36 cellular contexts compared by ENCODE assay signal in the genomic region with DNA sequence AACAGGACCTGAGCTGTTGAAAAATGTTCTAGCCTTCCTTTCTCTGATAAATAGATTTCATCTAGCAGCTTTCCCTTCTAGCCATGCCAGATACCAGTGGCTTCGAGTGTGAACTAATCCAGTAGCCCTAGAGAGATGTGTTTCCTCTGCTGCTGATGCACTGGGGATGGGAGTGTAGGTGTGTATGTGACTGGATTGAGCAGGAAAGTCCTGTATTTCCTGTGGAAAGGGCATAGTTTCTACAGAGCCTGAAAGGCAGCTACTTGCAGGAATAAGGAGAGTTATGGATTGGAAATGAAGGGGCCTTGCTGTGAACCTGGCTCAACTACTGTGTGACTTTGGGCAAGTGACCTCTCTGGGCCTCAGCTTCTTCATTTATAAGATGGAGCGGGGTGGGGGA. TPM values are rescaled to one million over a fixed set of nuclear protein-coding genes. Genes with fewer than 3 reads are reported as not detected.
"Had no signal": no experiment of that assay in that cellular context is flagged by ENCODE, and none has a peak within 500 bp of the region (broad histone marks: within the 10 kb centered on the region; RNA-seq: fewer than 3 reads in every experiment).

No MANE protein-coding gene starts in this region.

- H3K27ac ChIP-seq: KMS-11, Peyer's patch had no signal

- DNase-seq: activated CD4-positive, alpha-beta T cell treated with anti-CD3 and anti-CD28 coated beads, Interleukin-2, amount 10 ng/mL, durations not matched to agents 24 days and 14 days; activated CD4-positive, alpha-beta T cell treated with anti-CD3 and anti-CD28 coated beads, Interleukin-2, amount 50 U/mL, for 4 hours; activated CD8-positive, alpha-beta T cell treated with anti-CD3 and anti-CD28 coated beads for 36 hours; activated effector memory CD4-positive, alpha-beta T cell treated with anti-CD3 and anti-CD28 coated beads, Interleukin-2, amount 50 U/mL, for 16 hours; activated naive CD4-positive, alpha-beta T cell; activated naive CD4-positive, alpha-beta T cell treated with anti-CD3 and anti-CD28 coated beads, Interleukin-2, amount 50 U/mL, for 16 hours; activated naive CD8-positive, alpha-beta T cell treated with anti-CD3 and anti-CD28 coated beads for 36 hours; activated T-cell treated with anti-CD3 and anti-CD28 coated beads, Interleukin-2, amount 50 U/mL, for 1 hour; activated T-cell treated with anti-CD3 and anti-CD28 coated beads, Interleukin-2, amount 50 U/mL, for 72 hours; amygdala; MM.1S; MV-4-11; NCI-H1092 treated with DMSO at 0.1 percent for 48 hours; NCI-H1417; NCI-H146; NCI-H187; NCI-H2029 treated with DMSO at 0.1 percent for 48 hours; NCI-H2107; NCI-H2171; NCI-H510A; NCI-H526; NCI-H748 treated with DMSO at 0.1 percent for 48 hours; NK-92 treated with Interleukin-12 subunit alpha and Interleukin-12 subunit beta, amount 100 ng/mL, for 24 hours; PC-3; Peyer's patch; RPMI8226; SIG-M5; T-helper 1 cell; T-helper 2 cell; T-helper 9 cell had no signal

- H3K4me3 Mint-ChIP-seq: activated CD4-positive, alpha-beta T cell treated with anti-CD3 and anti-CD28 coated beads, Interleukin-2, amount 10 ng/mL, durations not matched to agents 24 days and 14 days; activated CD8-positive, alpha-beta T cell treated with anti-CD3 and anti-CD28 coated beads for 36 hours; activated naive CD8-positive, alpha-beta T cell treated with anti-CD3 and anti-CD28 coated beads for 36 hours; activated T-cell treated with anti-CD3 and anti-CD28 coated beads, Interleukin-2, amount 50 U/mL, for 72 hours; activated T-helper 17 cell treated with anti-CD3 and anti-CD28 coated beads, Interleukin-2, amount 50 U/mL, for 72 hours had no signal

- H3K27me3 Mint-ChIP-seq: activated naive CD8-positive, alpha-beta T cell treated with anti-CD3 and anti-CD28 coated beads for 36 hours; activated T-helper 17 cell treated with anti-CD3 and anti-CD28 coated beads, Interleukin-2, amount 50 U/mL, for 72 hours had no signal

- H3K36me3 ChIP-seq: Peyer's patch had no signal

- H3K9me3 ChIP-seq: ascending aorta, Peyer's patch had no signal

- H3K4me3 ChIP-seq: ascending aorta, Peyer's patch had no signal

- H3K4me1 Mint-ChIP-seq: activated T-helper 17 cell treated with anti-CD3 and anti-CD28 coated beads, Interleukin-2, amount 50 U/mL, for 72 hours had no signal

- H3K27me3 ChIP-seq: ascending aorta, Peyer's patch had no signal

- ATAC-seq: activated CD8-positive, alpha-beta T cell treated with anti-CD3 and anti-CD28 coated beads for 36 hours; activated T-cell treated with anti-CD3 and anti-CD28 coated beads, Interleukin-2, amount 50 U/mL, for 72 hours; activated T-helper 17 cell treated with anti-CD3 and anti-CD28 coated beads, Interleukin-2, amount 50 U/mL, for 72 hours; PC-3; SK-N-SH treated with all-trans-retinoic acid at 6 μM for 48 hours had no signal

- H3K9me3 Mint-ChIP-seq: activated CD4-positive, alpha-beta T cell treated with anti-CD3 and anti-CD28 coated beads, Interleukin-2, amount 10 ng/mL, durations not matched to agents 24 days and 14 days; activated CD8-positive, alpha-beta T cell treated with anti-CD3 and anti-CD28 coated beads for 36 hours; activated naive CD8-positive, alpha-beta T cell treated with anti-CD3 and anti-CD28 coated beads for 36 hours; activated T-cell treated with anti-CD3 and anti-CD28 coated beads, Interleukin-2, amount 50 U/mL, for 72 hours; activated T-helper 17 cell treated with anti-CD3 and anti-CD28 coated beads, Interleukin-2, amount 50 U/mL, for 72 hours had no signal

- H3K27ac Mint-ChIP-seq: activated CD4-positive, alpha-beta T cell treated with anti-CD3 and anti-CD28 coated beads, Interleukin-2, amount 10 ng/mL, durations not matched to agents 24 days and 14 days; activated CD8-positive, alpha-beta T cell treated with anti-CD3 and anti-CD28 coated beads for 36 hours; activated naive CD8-positive, alpha-beta T cell treated with anti-CD3 and anti-CD28 coated beads for 36 hours; activated T-cell treated with anti-CD3 and anti-CD28 coated beads, Interleukin-2, amount 50 U/mL, for 72 hours; activated T-helper 17 cell treated with anti-CD3 and anti-CD28 coated beads, Interleukin-2, amount 50 U/mL, for 72 hours had no signal

- H3K36me3 Mint-ChIP-seq: activated naive CD8-positive, alpha-beta T cell treated with anti-CD3 and anti-CD28 coated beads for 36 hours had no signal

- H3K4me1 ChIP-seq: Peyer's patch had no signal

RNA-seq across cellular contexts. Expression of a gene that starts 8.6 kb away (rescaled TPM):
- total RNA-seq: activated CD8-positive, alpha-beta memory T cell treated with anti-CD3 and anti-CD28 coated beads for 36 hours; activated CD8-positive, alpha-beta T cell treated with anti-CD3 and anti-CD28 coated beads for 36 hours; activated naive CD8-positive, alpha-beta T cell treated with anti-CD3 and anti-CD28 coated beads for 36 hours; activated T-helper 17 cell treated with anti-CD3 and anti-CD28 coated beads, Interleukin-2, amount 50 U/mL, for 72 hours; SK-MEL-5 had no signal
